7 cellular contexts compared by ENCODE assay signal in genomic region chr10:44384601-44385422, GRCh38. TPM values are rescaled to one million over a fixed set of nuclear protein-coding genes. Genes with fewer than 3 reads are reported as not detected.
DNase-seq lines count a peak whose midpoint lies in the region; ATAC-seq, FAIRE-seq and TF ChIP-seq lines count a peak whose summit lies in the region.

TSS of gene CXCL12 (minus strand) at chr10:44385097. CDS start at chr10:44385005, 92 bp downstream.

- 0 to 3% (median 1%) methylated on average over 14 to 98 of the region's 98 CpGs for WGBS in stomach, 5 donors

- TF ChIP-seq POLR2A in stomach (IDR thresholded peaks at IDR 0.05): no peak

- DNase-seq in HTR-8/SVneo (ENCODE audit: insufficient read length, low spot score) (peak; percentile 35), astrocyte of the hippocampus (ENCODE audit: low read depth, low spot score) (peak; percentile 66), iris pigment epithelial cell (ENCODE audit: low read depth) (peak; percentile 36), stomach (peak; percentile 9), NAMALWA (ENCODE audit: low spot score) (no peak), NCI-H1436 treated with DMSO at 0.1 percent for 48 hours (lab: John Stamatoyannopoulos, UW) (no peak)

- ATAC-seq in HG02870 (IDR thresholded peaks at IDR 0.05; ENCODE audit: unreplicated experiment): no peak

- intact Hi-C loops in stomach (cut with DNase I; ENCODE audit: low total_unique reads): loop anchor here (5.0 kb wide), 2 partner anchors 698 to 713 kb away; no protein-coding TSS in a partner anchor

- H3K36me3 ChIP-seq in stomach: no peaks in the 10 kb centered on the region

- peak within 1 kb of the TSS; percentile 56 to 71 (median 65) for H3K4me3 ChIP-seq in stomach

- peak within 1 kb of the TSS in 4 of 5 donors; percentile 43 to 78 (median 65) for H3K27ac ChIP-seq in stomach

- no peak for FAIRE-seq in HTR-8/SVneo (lab: Jason Lieb, UNC)

- no peak for TF ChIP-seq CTCF in stomach (IDR thresholded peaks at IDR 0.05)

- H3K27me3 ChIP-seq in stomach: peaks cover 0 to 62% (median 43%) of the 10 kb centered on the region in 3 donors

- H3K4me1 ChIP-seq in stomach: peaks cover 16 to 50% (median 33%) of the 10 kb centered on the region in 4 donors

- TF ChIP-seq EP300 in stomach (IDR thresholded peaks at IDR 0.05): no peak

- H3K9me3 ChIP-seq in stomach: no peaks in the 10 kb centered on the region

RNA-seq across cellular contexts. Expression of gene CXCL12, which starts in this region (rescaled TPM):
- 10 to 100 TPM in 4 of 5 donors, 1 to 10 TPM in 1; 5.8 to 52.3 (median 14.2) TPM for total RNA-seq in stomach
- polyA plus RNA-seq in stomach: 10 to 100 TPM in 2 of 3 donors, 1 to 10 TPM in 1; 10.0 to 15.4 (median 11.6) TPM

Comparison
In these comparisons a context has a peak if more than half of its experiments do, and no peak if none do; other contexts are left out.
1. DNase-seq: peak in HTR-8/SVneo (single experiment), astrocyte of the hippocampus (single experiment), iris pigment epithelial cell (single experiment) and stomach (single experiment); none in NAMALWA (single experiment) and NCI-H1436 treated with DMSO at 0.1 percent for 48 hours (single experiment).